1 cellular context compared by ENCODE assay signal in genomic region chr9:108108802-108109448, GRCh38.
TF ChIP-seq lines count a peak whose summit lies in the region.

No MANE protein-coding gene starts in this region.

TF ChIP-seq in K562, 482 proteins besides CTCF, POLR2A, EP300 and RAD21 (continued from another document and continues in another):
- TF ChIP-seq PATZ1 (CRISPR knock-in tag; IDR thresholded peaks at IDR 0.05; ENCODE audit: borderline replicate concordance) (no peak), SMAD3 (CRISPR knock-in tag; conservative IDR thresholded peaks at IDR 0.05) (no peak), SNRNP70 (optimal IDR thresholded peaks at IDR 0.05; ENCODE audit: low read depth, low read length) (no peak), SMAD1 (IDR thresholded peaks at IDR 0.05; ENCODE audit: low read depth, low read length, partially characterized antibody) (no peak), BCLAF1 (IDR thresholded peaks at IDR 0.05; ENCODE audit: borderline replicate concordance in 1 of 2, control insufficient read depth in 1 of 2, low read depth in 2 of 2, low read length in 1 of 2) (no peak), CXXC5 (CRISPR knock-in tag; IDR thresholded peaks at IDR 0.05) (no peak), ZNF253 (CRISPR knock-in tag; conservative IDR thresholded peaks at IDR 0.05) (no peak), ZNF512 (tag; IDR thresholded peaks at IDR 0.05) (no peak), ETV1 (tag; conservative IDR thresholded peaks at IDR 0.05; ENCODE audit: low read depth) (no peak), RUNX1 (IDR thresholded peaks at IDR 0.05; ENCODE audit: low read depth) (no peak), SIN3B (IDR thresholded peaks at IDR 0.05; ENCODE audit: low read depth) (no peak), OTX1 (CRISPR knock-in tag; IDR thresholded peaks at IDR 0.05) (no peak), ZNF3 (CRISPR knock-in tag; IDR thresholded peaks at IDR 0.05) (no peak), GTF3C2 (IDR thresholded peaks at IDR 0.05; ENCODE audit: borderline replicate concordance, extremely low read depth, insufficient read length) (no peak), THRA (IDR thresholded peaks at IDR 0.05) (no peak), NR4A1 (CRISPR knock-in tag; IDR thresholded peaks at IDR 0.05) (no peak), NR4A1 (tag; IDR thresholded peaks at IDR 0.05) (no peak), IFI16 (CRISPR knock-in tag; IDR thresholded peaks at IDR 0.05) (no peak), ZNF444 (CRISPR knock-in tag; IDR thresholded peaks at IDR 0.05) (no peak), DNMT1 (IDR thresholded peaks at IDR 0.05) (no peak), MTA3 (IDR thresholded peaks at IDR 0.05; ENCODE audit: borderline replicate concordance) (no peak), SMAD2 (IDR thresholded peaks at IDR 0.05; ENCODE audit: low read depth, low read length) (no peak), ZNF121 (CRISPR knock-in tag; conservative IDR thresholded peaks at IDR 0.05) (no peak), HNRNPLL (IDR thresholded peaks at IDR 0.05; ENCODE audit: low read depth, low read length, poor library complexity, severe bottlenecking) (no peak), RCOR1 (IDR thresholded peaks at IDR 0.05; ENCODE audit: borderline replicate concordance in 1 of 2, low read depth in 2 of 2, low read length in 2 of 2) (peak; percentile 65 to 94; a peak in 3 of 4 replicates), ZNF79 (CRISPR knock-in tag; IDR thresholded peaks at IDR 0.05; ENCODE audit: low read depth) (no peak), CREB5 (CRISPR knock-in tag; IDR thresholded peaks at IDR 0.05) (no peak), ZFP36 (IDR thresholded peaks at IDR 0.05; ENCODE audit: low read depth, low read length, partially characterized antibody) (no peak), ZNF586 (CRISPR knock-in tag; conservative IDR thresholded peaks at IDR 0.05) (no peak; the same call in 1 of the 2 replicates), BRF2 (IDR thresholded peaks at IDR 0.05; ENCODE audit: borderline replicate concordance, insufficient read depth, insufficient read length) (no peak), PTTG1 (tag; IDR thresholded peaks at IDR 0.05; ENCODE audit: low read depth) (no peak), YY1 (IDR thresholded peaks at IDR 0.05; ENCODE audit: borderline replicate concordance in 1 of 3, control insufficient read depth in 1 of 3, extremely low read depth in 1 of 3, insufficient read depth in 3 of 3, insufficient read length in 1 of 3, insufficient replicate concordance in 2 of 3, low read depth in 1 of 3, low read length in 2 of 3) (no peak), POLR3G (IDR thresholded peaks at IDR 0.05; ENCODE audit: extremely low read depth, insufficient read length, insufficient replicate concordance) (no peak), ZNF431 (CRISPR knock-in tag; IDR thresholded peaks at IDR 0.05) (no peak), ZNF12 (CRISPR knock-in tag; IDR thresholded peaks at IDR 0.05) (no peak), ZFP91 (CRISPR knock-in tag; IDR thresholded peaks at IDR 0.05) (no peak), CUX1 (CRISPR knock-in tag; IDR thresholded peaks at IDR 0.05) (no peak), ZNF584 (CRISPR knock-in tag; IDR thresholded peaks at IDR 0.05; ENCODE audit: low read depth) (no peak), KLF1 (tag; IDR thresholded peaks at IDR 0.05) (no peak), ERF (CRISPR knock-in tag; IDR thresholded peaks at IDR 0.05) (no peak), MTF1 (CRISPR knock-in tag; IDR thresholded peaks at IDR 0.05; ENCODE audit: borderline replicate concordance) (no peak), JUND (IDR thresholded peaks at IDR 0.05; ENCODE audit: borderline replicate concordance, low read depth, low read length) (peak; percentile 90), JUND (tag; IDR thresholded peaks at IDR 0.05; ENCODE audit: borderline replicate concordance, low read depth, low read length) (peak; percentile 73; the same call in 2 of the 3 replicates)
